26 cellular contexts compared by ENCODE assay signal in the genomic region with DNA sequence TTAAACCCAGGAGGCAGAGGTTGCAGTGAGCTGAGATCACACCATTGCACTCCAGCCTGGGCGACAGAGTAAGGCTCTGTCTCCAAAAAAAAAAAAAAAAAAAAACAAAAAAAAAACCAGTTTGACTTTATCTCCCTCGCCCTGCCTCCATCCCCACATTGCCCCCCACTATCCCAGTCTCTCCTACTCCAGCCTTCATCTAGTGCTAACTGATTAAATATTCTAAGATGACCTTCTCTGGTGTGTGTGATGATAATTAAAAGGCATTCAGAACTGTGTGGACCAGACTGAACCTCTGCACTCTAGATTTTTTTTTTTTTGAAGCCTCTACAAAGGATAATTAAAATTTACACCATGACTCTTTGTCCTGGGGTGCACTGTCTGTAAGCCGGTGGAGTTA. TPM values are rescaled to one million over a fixed set of nuclear protein-coding genes. Genes with fewer than 3 reads are reported as not detected.
"Had no signal": no experiment of that assay in that cellular context is flagged by ENCODE, and none has a peak within 500 bp of the region (broad histone marks: within the 10 kb centered on the region; RNA-seq: fewer than 3 reads in every experiment).

No MANE protein-coding gene starts in this region.

- H3K4me1 ChIP-seq: breast epithelium had no signal

- H3K27ac ChIP-seq: breast epithelium, Peyer's patch had no signal

- H3K4me1 Mint-ChIP-seq: activated CD4-positive, alpha-beta T cell treated with anti-CD3 and anti-CD28 coated beads, Interleukin-2, amount 10 ng/mL, durations not matched to agents 24 days and 14 days had no signal

- H3K27me3 Mint-ChIP-seq: activated B cell treated with CpG ODN at 0.5 μM for 24 hours had no signal

- H3K4me3 ChIP-seq: breast epithelium, Peyer's patch had no signal

- H3K4me3 Mint-ChIP-seq: activated B cell treated with CpG ODN at 0.5 μM for 24 hours; activated CD4-positive, alpha-beta T cell treated with anti-CD3 and anti-CD28 coated beads, Interleukin-2, amount 10 ng/mL, durations not matched to agents 24 days and 14 days; activated naive CD8-positive, alpha-beta T cell treated with anti-CD3 and anti-CD28 coated beads, Interleukin-2, amount 10 ng/mL, durations not matched to agents 7 days and 5 days; activated T-cell treated with anti-CD3 and anti-CD28 coated beads, Interleukin-2, amount 50 U/mL, for 4 hours; T-helper 1 cell treated with Interleukin-12 subunit alpha and Interleukin-12 subunit beta and Interleukin-4 antibody, amounts not matched to agents 30 μg/mL and 1 μg/mL, for 36 hours had no signal

- ATAC-seq: activated T-cell treated with anti-CD3 and anti-CD28 coated beads, Interleukin-2, amount 50 U/mL, for 4 hours had no signal

- DNase-seq: activated B cell treated with CpG ODN at 0.5 μM for 24 hours; activated CD4-positive, alpha-beta T cell treated with anti-CD3 and anti-CD28 coated beads for 1 hour; activated CD4-positive, alpha-beta T cell treated with anti-CD3 and anti-CD28 coated beads, Interleukin-2, amount 10 ng/mL, durations not matched to agents 24 days and 14 days; activated CD4-positive, alpha-beta T cell treated with anti-CD3 and anti-CD28 coated beads, Interleukin-2, amount 50 U/mL, for 48 hours; activated effector memory CD4-positive, alpha-beta T cell treated with anti-CD3 and anti-CD28 coated beads, Interleukin-2, amount 50 U/mL, for 16 hours; activated naive CD4-positive, alpha-beta T cell treated with Interleukin-2 at 50 U/mL for 16 hours; activated naive CD8-positive, alpha-beta T cell treated with anti-CD3 and anti-CD28 coated beads, Interleukin-2, amount 10 ng/mL, durations not matched to agents 7 days and 5 days; activated T-cell treated with anti-CD3 and anti-CD28 coated beads, Interleukin-2, amount 50 U/mL, for 4 hours; aorta; caudate nucleus; NCI-H1092; NCI-H1417; NCI-H1694; NCI-H2029; NCI-H345; NCI-H510A; NCI-H69; NK-92 treated with Interleukin-12 subunit alpha and Interleukin-12 subunit beta, amount 100 ng/mL, for 24 hours; Peyer's patch; SHP77 treated with DMSO at 0.1 percent for 48 hours had no signal

- H3K9me3 Mint-ChIP-seq: activated B cell treated with CpG ODN at 0.5 μM for 24 hours; activated CD4-positive, alpha-beta T cell treated with anti-CD3 and anti-CD28 coated beads, Interleukin-2, amount 10 ng/mL, durations not matched to agents 24 days and 14 days; activated naive CD8-positive, alpha-beta T cell treated with anti-CD3 and anti-CD28 coated beads, Interleukin-2, amount 10 ng/mL, durations not matched to agents 7 days and 5 days; activated T-cell treated with anti-CD3 and anti-CD28 coated beads, Interleukin-2, amount 50 U/mL, for 4 hours; T-helper 1 cell treated with Interleukin-12 subunit alpha and Interleukin-12 subunit beta and Interleukin-4 antibody, amounts not matched to agents 30 μg/mL and 1 μg/mL, for 36 hours had no signal

- H3K9me3 ChIP-seq: breast epithelium, Peyer's patch had no signal

- H3K27ac Mint-ChIP-seq: activated B cell treated with CpG ODN at 0.5 μM for 24 hours; activated CD4-positive, alpha-beta T cell treated with anti-CD3 and anti-CD28 coated beads, Interleukin-2, amount 10 ng/mL, durations not matched to agents 24 days and 14 days; activated naive CD8-positive, alpha-beta T cell treated with anti-CD3 and anti-CD28 coated beads, Interleukin-2, amount 10 ng/mL, durations not matched to agents 7 days and 5 days; T-helper 1 cell treated with Interleukin-12 subunit alpha and Interleukin-12 subunit beta and Interleukin-4 antibody, amounts not matched to agents 30 μg/mL and 1 μg/mL, for 36 hours had no signal

RNA-seq across cellular contexts. Expression of a gene that starts 6.0 kb away (rescaled TPM):
- total RNA-seq: aorta, breast epithelium had no signal
- polyA plus RNA-seq: aorta had no signal

RNA-seq across cellular contexts. Expression of a gene that starts 22.2 kb away (rescaled TPM):
- total RNA-seq: activated B cell treated with CpG ODN at 0.5 μM for 24 hours; activated CD4-positive, alpha-beta T cell treated with anti-CD3 and anti-CD28 coated beads, Interleukin-2, amount 10 ng/mL, durations not matched to agents 24 days and 14 days; activated naive CD8-positive, alpha-beta T cell treated with anti-CD3 and anti-CD28 coated beads, Interleukin-2, amount 10 ng/mL, durations not matched to agents 7 days and 5 days; activated T-cell treated with anti-CD3 and anti-CD28 coated beads, Interleukin-2, amount 50 U/mL, for 4 hours; aorta; breast epithelium; cerebellum; LHCN-M2; M059J; Peyer's patch; SK-MEL-5 had no signal
- polyA plus RNA-seq: aorta had no signal
